8 cellular contexts compared by ENCODE assay signal in genomic region chr13:44989941-44990340, GRCh38. TPM values are rescaled to one million over a fixed set of nuclear protein-coding genes. Genes with fewer than 3 reads are reported as not detected.
DNase-seq lines count a peak whose midpoint lies in the region; TF ChIP-seq lines count a peak whose summit lies in the region.

No MANE protein-coding gene starts in this region.

- peak overlapping the region; percentile 96 for H2AFZ ChIP-seq in neural progenitor cell (replicated peaks)

- peak overlapping the region; percentile 99 for H3K4me3 Mint-ChIP-seq in neural progenitor cell

- no peaks in the 10 kb centered on the region for H3F3A ChIP-seq in neural progenitor cell (ENCODE audit: low read depth)

- peak overlapping the region; percentile 3 for H3K27ac Mint-ChIP-seq in neural progenitor cell

- peaks cover 8% of the 10 kb centered on the region for H3K36me3 Mint-ChIP-seq in neural progenitor cell

- no peaks in the 10 kb centered on the region for H3K27me3 Mint-ChIP-seq in neural progenitor cell (ENCODE audit: insufficient read depth, low read depth)

- peaks cover 10% of the 10 kb centered on the region for H4K20me1 ChIP-seq in neural progenitor cell (ENCODE audit: low read depth)

- peaks cover 14% of the 10 kb centered on the region for H3K4me1 ChIP-seq in SJSA1 (replicated peaks)
- peaks cover 16% of the 10 kb centered on the region for H3K4me1 ChIP-seq in neural progenitor cell

- peak overlapping the region; percentile 94 for H3K9ac ChIP-seq in neural progenitor cell

- H3K36me3 ChIP-seq in SJSA1 (peaks cover 20% of the 10 kb centered on the region), neural progenitor cell (peaks cover 4% of the 10 kb centered on the region)

- peak overlapping the region; percentile 84 for H3K27ac ChIP-seq in SJSA1
- no peak overlapping the region for H3K27ac ChIP-seq in neural progenitor cell

- H3K9me3 Mint-ChIP-seq in neural progenitor cell: no peaks in the 10 kb centered on the region

- no peaks in the 10 kb centered on the region for H3K9me3 ChIP-seq in SJSA1 (replicated peaks)
- no peaks in the 10 kb centered on the region for H3K9me3 ChIP-seq in neural progenitor cell (ENCODE audit: low read depth)

- peaks cover 98% of the 10 kb centered on the region for H3K79me2 ChIP-seq in neural progenitor cell (ENCODE audit: low read depth)

- H3K4me1 Mint-ChIP-seq in neural progenitor cell: peaks cover 24% of the 10 kb centered on the region

- TF ChIP-seq CTCF in epithelial cell of proximal tubule (conservative IDR thresholded peaks at IDR 0.05; ENCODE audit: low read depth, low read length) (no peak), neural progenitor cell (IDR thresholded peaks at IDR 0.05) (no peak)

- H3K4me2 ChIP-seq in neural progenitor cell: peak overlapping the region; percentile 95

- peak overlapping the region; percentile 81 for H3K4me3 ChIP-seq in SJSA1
- H3K4me3 ChIP-seq in epithelial cell of proximal tubule (ENCODE audit: low read depth, low read length): peak overlapping the region; percentile 95
- H3K4me3 ChIP-seq in neural progenitor cell: peak overlapping the region; percentile 84

- peak; percentile 9 for DNase-seq in stimulated activated CD4-positive, alpha-beta T cell treated with anti-CD3 and anti-CD28 coated beads, Interleukin-4, amount 100 ng/mL, for 24 hours
- DNase-seq in stimulated activated CD4-positive, alpha-beta T cell treated with anti-CD3 and anti-CD28 coated beads, Interleukin-4, amount 100 ng/mL, for 4 hours: no peak
- no peak for DNase-seq in SJSA1 (ENCODE audit: low read depth in 1 of 2, low spot score in 2 of 2)
- no peak for DNase-seq in epithelial cell of proximal tubule (ENCODE audit: low read depth)
- no peak for DNase-seq in neural progenitor cell (ENCODE audit: low spot score)
- no peak for DNase-seq in COR-L47 (lab: John Stamatoyannopoulos, UW)
- no peak for DNase-seq in NCI-H226
- DNase-seq in GM19240 (ENCODE audit: insufficient read length, low spot score): no peak

- no peaks in the 10 kb centered on the region for H3K27me3 ChIP-seq in SJSA1 (replicated peaks)
- no peaks in the 10 kb centered on the region for H3K27me3 ChIP-seq in neural progenitor cell

RNA-seq across cellular contexts. Expression of gene GPALPP1, which starts 0.6 kb away (rescaled TPM):
- total RNA-seq in SJSA1 (2014; rRNA removed; shearing (Covaris generic)): 23.7 and 32.2 TPM in 2 replicates
- 19.4 and 19.8 TPM in 2 replicates for total RNA-seq in epithelial cell of proximal tubule
- 47.5 and 70.7 TPM in 2 replicates for total RNA-seq in neural progenitor cell (ENCODE audit: low replicate concordance)

RNA-seq across cellular contexts. Expression of gene NUFIP1, which starts 0.7 kb away (rescaled TPM):
- 3.8 and 7.1 TPM in 2 replicates for total RNA-seq in SJSA1 (2014; rRNA removed; shearing (Covaris generic))
- 5.1 and 5.5 TPM in 2 replicates for total RNA-seq in epithelial cell of proximal tubule
- 6.0 and 12.9 TPM in 2 replicates for total RNA-seq in neural progenitor cell (ENCODE audit: low replicate concordance)
